ENCODE assay signal across 20 cellular contexts in genomic region chr20:48689874-48690571, GRCh38.
DNase-seq lines count a peak whose midpoint lies in the region; ATAC-seq lines count a peak whose summit lies in the region.
"Had no signal": no experiment of that assay in that cellular context is flagged by ENCODE, and none has a peak within 500 bp of the region (broad histone marks: within the 10 kb centered on the region; RNA-seq: fewer than 3 reads in every experiment).

No MANE protein-coding gene starts in this region.

- H3K9me3 Mint-ChIP-seq in activated naive CD8-positive, alpha-beta T cell (ENCODE audit: low read depth) = no peaks in the 10 kb centered on the region
- H3K9me3 Mint-ChIP-seq in activated naive CD8-positive, alpha-beta T cell treated with anti-CD3 and anti-CD28 coated beads, Interleukin-2, amount 50 U/mL, for 24 hours = no peaks in the 10 kb centered on the region
- no peaks in the 10 kb centered on the region for H3K9me3 Mint-ChIP-seq in activated CD8-positive, alpha-beta T cell treated with anti-CD3 and anti-CD28 coated beads, Interleukin-2, amount 10 ng/mL, durations not matched to agents 7 days and 5 days (ENCODE audit: insufficient read depth)
- H3K9me3 Mint-ChIP-seq in immature natural killer cell = no peaks in the 10 kb centered on the region
- H3K9me3 Mint-ChIP-seq: activated naive CD4-positive, alpha-beta T cell treated with anti-CD3 and anti-CD28 coated beads, Interleukin-2, amount 10 ng/mL, durations not matched to agents 7 days and 5 days; dendritic cell treated with granulocyte-macrophage colony-stimulating factor and Interleukin-4, amounts not matched to agents 40 ng/mL and 50 ng/mL, for 4 days had no signal

- H3K27ac Mint-ChIP-seq in activated naive CD8-positive, alpha-beta T cell = peak overlapping the region; percentile 17
- no peak overlapping the region for H3K27ac Mint-ChIP-seq in activated naive CD8-positive, alpha-beta T cell treated with anti-CD3 and anti-CD28 coated beads, Interleukin-2, amount 50 U/mL, for 24 hours
- H3K27ac Mint-ChIP-seq in activated CD8-positive, alpha-beta T cell treated with anti-CD3 and anti-CD28 coated beads, Interleukin-2, amount 10 ng/mL, durations not matched to agents 7 days and 5 days = peak overlapping the region; percentile 74
- H3K27ac Mint-ChIP-seq in immature natural killer cell = peak overlapping the region; percentile 72 to 90 (median 86)
- H3K27ac Mint-ChIP-seq: activated naive CD4-positive, alpha-beta T cell treated with anti-CD3 and anti-CD28 coated beads, Interleukin-2, amount 10 ng/mL, durations not matched to agents 7 days and 5 days; dendritic cell treated with granulocyte-macrophage colony-stimulating factor and Interleukin-4, amounts not matched to agents 40 ng/mL and 50 ng/mL, for 4 days had no signal

- CTCF ChIA-PET in activated CD8-positive, alpha-beta T cell treated with anti-CD3 and anti-CD28 coated beads, Interleukin-2, amount 10 ng/mL, durations not matched to agents 7 days and 5 days (lab: Charles Lee) = no interaction called here

- no peak overlapping the region for H3K4me3 Mint-ChIP-seq in activated naive CD8-positive, alpha-beta T cell
- no peak overlapping the region for H3K4me3 Mint-ChIP-seq in activated naive CD8-positive, alpha-beta T cell treated with anti-CD3 and anti-CD28 coated beads, Interleukin-2, amount 50 U/mL, for 24 hours
- peak overlapping the region; percentile 38 for H3K4me3 Mint-ChIP-seq in activated CD8-positive, alpha-beta T cell treated with anti-CD3 and anti-CD28 coated beads, Interleukin-2, amount 10 ng/mL, durations not matched to agents 7 days and 5 days
- peak overlapping the region; percentile 58 to 78 (median 74) for H3K4me3 Mint-ChIP-seq in immature natural killer cell
- H3K4me3 Mint-ChIP-seq: activated naive CD4-positive, alpha-beta T cell treated with anti-CD3 and anti-CD28 coated beads, Interleukin-2, amount 10 ng/mL, durations not matched to agents 7 days and 5 days; dendritic cell treated with granulocyte-macrophage colony-stimulating factor and Interleukin-4, amounts not matched to agents 40 ng/mL and 50 ng/mL, for 4 days had no signal

- H3K36me3 Mint-ChIP-seq in activated naive CD8-positive, alpha-beta T cell = peaks cover 10% of the 10 kb centered on the region
- peaks cover 31% of the 10 kb centered on the region for H3K36me3 Mint-ChIP-seq in activated naive CD8-positive, alpha-beta T cell treated with anti-CD3 and anti-CD28 coated beads, Interleukin-2, amount 50 U/mL, for 24 hours (ENCODE audit: low read depth)
- H3K36me3 Mint-ChIP-seq in activated CD8-positive, alpha-beta T cell treated with anti-CD3 and anti-CD28 coated beads, Interleukin-2, amount 10 ng/mL, durations not matched to agents 7 days and 5 days (ENCODE audit: low read depth) = peaks cover 81% of the 10 kb centered on the region
- H3K36me3 Mint-ChIP-seq in immature natural killer cell = peaks cover 26 to 61% (median 33%) of the 10 kb centered on the region in 3 donors

- ATAC-seq in activated naive CD8-positive, alpha-beta T cell treated with anti-CD3 and anti-CD28 coated beads, Interleukin-2, amount 50 U/mL, for 24 hours = no peak
- no peak for ATAC-seq in activated CD8-positive, alpha-beta T cell treated with anti-CD3 and anti-CD28 coated beads, Interleukin-2, amount 10 ng/mL, durations not matched to agents 7 days and 5 days
- ATAC-seq in HG03135 (IDR thresholded peaks at IDR 0.05; ENCODE audit: unreplicated experiment) = no peak
- ATAC-seq: activated CD4-positive, CD25-positive, alpha-beta regulatory T cell treated with anti-CD3 and anti-CD28 coated beads, Interleukin-2, amount 50 U/mL, for 24 hours had no signal

- DNase-seq in activated naive CD8-positive, alpha-beta T cell treated with anti-CD3 and anti-CD28 coated beads, Interleukin-2, amount 50 U/mL, for 24 hours = no peak
- peak; percentile 33 for DNase-seq in activated CD8-positive, alpha-beta T cell treated with anti-CD3 and anti-CD28 coated beads, Interleukin-2, amount 10 ng/mL, durations not matched to agents 7 days and 5 days
- DNase-seq in immature natural killer cell (peak in 1 of 3 donors; percentile 22), NCI-H446 (lab: John Stamatoyannopoulos, UW) (no peak), NCI-H2196 treated with DMSO at 0.1 percent for 48 hours (lab: John Stamatoyannopoulos, UW; ENCODE audit: unreplicated experiment) (no peak)
- DNase-seq: activated CD8-positive, alpha-beta memory T cell treated with anti-CD3 and anti-CD28 coated beads for 24 hours; activated naive CD4-positive, alpha-beta T cell treated with anti-CD3 and anti-CD28 coated beads, Interleukin-2, amount 10 ng/mL, durations not matched to agents 7 days and 5 days; Caco-2; GF-D8; HCEC 1CT; KG1; mesendoderm; MM.1S; NCI-H2029 treated with DMSO at 0.1 percent for 48 hours; sigmoid colon; stimulated activated naive CD4-positive, alpha-beta T cell treated with Interleukin-2 at 50 U/mL for 16 hours had no signal

- POLR2A ChIA-PET in activated CD8-positive, alpha-beta T cell treated with anti-CD3 and anti-CD28 coated beads, Interleukin-2, amount 10 ng/mL, durations not matched to agents 7 days and 5 days (lab: Charles Lee) = interaction anchor here (0.6 to 0.7 kb wide), 2 partner anchors 23 to 1697 kb away, joined by 4 read pairs; no protein-coding TSS in a partner anchor

- no peaks in the 10 kb centered on the region for H3K27me3 Mint-ChIP-seq in activated naive CD8-positive, alpha-beta T cell
- no peaks in the 10 kb centered on the region for H3K27me3 Mint-ChIP-seq in activated naive CD8-positive, alpha-beta T cell treated with anti-CD3 and anti-CD28 coated beads, Interleukin-2, amount 50 U/mL, for 24 hours
- no peaks in the 10 kb centered on the region for H3K27me3 Mint-ChIP-seq in activated CD8-positive, alpha-beta T cell treated with anti-CD3 and anti-CD28 coated beads, Interleukin-2, amount 10 ng/mL, durations not matched to agents 7 days and 5 days (ENCODE audit: low read depth)
- peaks cover 12 to 54% (median 37%) of the 10 kb centered on the region in 3 donors for H3K27me3 Mint-ChIP-seq in immature natural killer cell (ENCODE audit: low read depth in 3 of 3)
- H3K27me3 Mint-ChIP-seq: activated naive CD4-positive, alpha-beta T cell treated with anti-CD3 and anti-CD28 coated beads, Interleukin-2, amount 10 ng/mL, durations not matched to agents 7 days and 5 days; dendritic cell treated with granulocyte-macrophage colony-stimulating factor and Interleukin-4, amounts not matched to agents 40 ng/mL and 50 ng/mL, for 4 days had no signal

- peaks cover 3% of the 10 kb centered on the region for H3K4me1 Mint-ChIP-seq in activated naive CD8-positive, alpha-beta T cell (ENCODE audit: low read depth)
- peaks cover 12% of the 10 kb centered on the region for H3K4me1 Mint-ChIP-seq in activated naive CD8-positive, alpha-beta T cell treated with anti-CD3 and anti-CD28 coated beads, Interleukin-2, amount 50 U/mL, for 24 hours
- H3K4me1 Mint-ChIP-seq in activated CD8-positive, alpha-beta T cell treated with anti-CD3 and anti-CD28 coated beads, Interleukin-2, amount 10 ng/mL, durations not matched to agents 7 days and 5 days (ENCODE audit: low read depth) = peaks cover 66% of the 10 kb centered on the region
- peaks cover 88 to 91% of the 10 kb centered on the region in 2 donors for H3K4me1 Mint-ChIP-seq in immature natural killer cell

Comparison
In these comparisons a context has a peak if more than half of its experiments do, and no peak if none do; other contexts are left out.
1. H3K4me3 Mint-ChIP-seq: peak in activated CD8-positive, alpha-beta T cell treated with anti-CD3 and anti-CD28 coated beads, Interleukin-2, amount 10 ng/mL, durations not matched to agents 7 days and 5 days (single experiment) and immature natural killer cell (5 of 5); none in activated naive CD8-positive, alpha-beta T cell (single experiment) and activated naive CD8-positive, alpha-beta T cell treated with anti-CD3 and anti-CD28 coated beads, Interleukin-2, amount 50 U/mL, for 24 hours (single experiment).